9 cellular contexts compared by ENCODE assay signal in genomic region chr18:33232318-33232626, GRCh38.
DNase-seq lines count a peak whose midpoint lies in the region; ATAC-seq and TF ChIP-seq lines count a peak whose summit lies in the region.
"Had no signal": no experiment of that assay in that cellular context is flagged by ENCODE, and none has a peak within 500 bp of the region (broad histone marks: within the 10 kb centered on the region; RNA-seq: fewer than 3 reads in every experiment).

No MANE protein-coding gene starts in this region.

- H2AFZ ChIP-seq in parathyroid adenoma: no peak overlapping the region

- H3K79me2 ChIP-seq in parathyroid adenoma: no peaks in the 10 kb centered on the region

- H3K4me1 ChIP-seq in parathyroid adenoma: no peaks in the 10 kb centered on the region
- H3K4me1 ChIP-seq in endodermal cell (ENCODE audit: control insufficient read depth, insufficient read depth, low read length): no peaks in the 10 kb centered on the region

- H3K4me1 Mint-ChIP-seq in endodermal cell: peaks cover 14% of the 10 kb centered on the region
- H3K4me1 Mint-ChIP-seq in stimulated activated naive B cell treated with anti-CD40 and anti-IgM and Interleukin-4, amounts not matched to agents 10 μg/mL and 1 μg/mL and 100 μg/mL, for 72 hours: no peaks in the 10 kb centered on the region

- H3K9ac ChIP-seq in SK-N-MC (ENCODE audit: insufficient read length): no peak overlapping the region
- H3K9ac ChIP-seq in parathyroid adenoma: no peak overlapping the region
- H3K9ac ChIP-seq in endodermal cell (ENCODE audit: extremely low read depth, low read length, poor library complexity, severe bottlenecking): no peak overlapping the region

- H3K36me3 ChIP-seq in SK-N-MC (ENCODE audit: insufficient read depth, low read length): no peaks in the 10 kb centered on the region
- no peaks in the 10 kb centered on the region for H3K36me3 ChIP-seq in parathyroid adenoma (ENCODE audit: control insufficient read depth, insufficient read depth, low read length)
- H3K36me3 ChIP-seq in endodermal cell (ENCODE audit: control insufficient read depth, insufficient read depth, low read length): no peaks in the 10 kb centered on the region
- H3K36me3 ChIP-seq: cardiac muscle cell had no signal

- H3K36me3 Mint-ChIP-seq in endodermal cell (ENCODE audit: low read depth): no peaks in the 10 kb centered on the region
- H3K36me3 Mint-ChIP-seq in stimulated activated naive B cell treated with anti-CD40 and anti-IgM and Interleukin-4, amounts not matched to agents 10 μg/mL and 1 μg/mL and 100 μg/mL, for 72 hours: no peaks in the 10 kb centered on the region

- H3K9me3 Mint-ChIP-seq in endodermal cell: no peaks in the 10 kb centered on the region
- no peaks in the 10 kb centered on the region for H3K9me3 Mint-ChIP-seq in stimulated activated naive B cell treated with anti-CD40 and anti-IgM and Interleukin-4, amounts not matched to agents 10 μg/mL and 1 μg/mL and 100 μg/mL, for 72 hours
- H3K9me3 Mint-ChIP-seq: T-helper 2 cell treated with Interferon-gamma antibody and Interleukin-4, amounts not matched to agents 5 μg/mL and 100 μg/mL, for 36 hours had no signal

- H3K9me3 ChIP-seq in SK-N-MC (ENCODE audit: low read depth, low read length) (no peaks in the 10 kb centered on the region), parathyroid adenoma (ENCODE audit: control insufficient read depth, low read length) (no peaks in the 10 kb centered on the region), endodermal cell (ENCODE audit: control insufficient read depth, low read length) (no peaks in the 10 kb centered on the region)

- 0 out of 2 replicates have a peak overlapping the region, but pooled peaks have one; percentile 9 for H3K4me3 ChIP-seq in SK-N-MC
- no peak overlapping the region for H3K4me3 ChIP-seq in parathyroid adenoma (ENCODE audit: low read depth, low read length)
- no peak overlapping the region for H3K4me3 ChIP-seq in endodermal cell (ENCODE audit: low read length)
- H3K4me3 ChIP-seq: cardiac muscle cell had no signal

- DNase-seq in SK-N-MC (ENCODE audit: low read depth, low spot score): no peak
- no peak for DNase-seq in stimulated activated CD4-positive, alpha-beta T cell treated with anti-CD3 and anti-CD28 coated beads, Interleukin-4, amount 100 ng/mL, for 1 hour
- DNase-seq in endodermal cell: no peak
- no peak for DNase-seq in stimulated activated naive B cell treated with anti-CD40 and anti-IgM and Interleukin-4, amounts not matched to agents 10 μg/mL and 1 μg/mL and 100 μg/mL, for 72 hours

- no peaks in the 10 kb centered on the region for H3K27me3 ChIP-seq in parathyroid adenoma (ENCODE audit: control insufficient read depth, insufficient read depth, low read length)
- no peaks in the 10 kb centered on the region for H3K27me3 ChIP-seq in endodermal cell (ENCODE audit: control insufficient read depth, insufficient read depth, low read length, poor library complexity, severe bottlenecking)
- H3K27me3 ChIP-seq: cardiac muscle cell had no signal

- TF ChIP-seq CTCF in parathyroid adenoma (IDR thresholded peaks at IDR 0.05) (no peak), endodermal cell (conservative IDR thresholded peaks at IDR 0.05) (no peak)

- no peak overlapping the region for H3K27ac ChIP-seq in SK-N-MC
- H3K27ac ChIP-seq in parathyroid adenoma: no peak overlapping the region
- H3K27ac ChIP-seq in endodermal cell (ENCODE audit: low read depth, low read length): no peak overlapping the region
- H3K27ac ChIP-seq: cardiac muscle cell had no signal

- no peak overlapping the region for H3K4me3 Mint-ChIP-seq in endodermal cell
- H3K4me3 Mint-ChIP-seq in stimulated activated naive B cell treated with anti-CD40 and anti-IgM and Interleukin-4, amounts not matched to agents 10 μg/mL and 1 μg/mL and 100 μg/mL, for 72 hours: no peak overlapping the region
- H3K4me3 Mint-ChIP-seq: T-helper 2 cell treated with Interferon-gamma antibody and Interleukin-4, amounts not matched to agents 5 μg/mL and 100 μg/mL, for 36 hours had no signal

- ATAC-seq in GM19025 (IDR thresholded peaks at IDR 0.05; ENCODE audit: low read depth, unreplicated experiment) (peak; percentile 14), HG02884 (IDR thresholded peaks at IDR 0.05; ENCODE audit: unreplicated experiment) (peak; percentile 17)
- ATAC-seq in stimulated activated naive B cell treated with anti-CD40 and anti-IgM and Interleukin-4, amounts not matched to agents 10 μg/mL and 1 μg/mL and 100 μg/mL, for 72 hours (replicated peaks): no peak

- peak overlapping the region; percentile 18 for H3K4me2 ChIP-seq in parathyroid adenoma (ENCODE audit: low read length)

- H3K27ac Mint-ChIP-seq in endodermal cell: no peak overlapping the region
- no peak overlapping the region for H3K27ac Mint-ChIP-seq in stimulated activated naive B cell treated with anti-CD40 and anti-IgM and Interleukin-4, amounts not matched to agents 10 μg/mL and 1 μg/mL and 100 μg/mL, for 72 hours
- H3K27ac Mint-ChIP-seq: T-helper 2 cell treated with Interferon-gamma antibody and Interleukin-4, amounts not matched to agents 5 μg/mL and 100 μg/mL, for 36 hours had no signal

- H3K27me3 Mint-ChIP-seq in endodermal cell (ENCODE audit: insufficient read depth): no peaks in the 10 kb centered on the region
- H3K27me3 Mint-ChIP-seq in stimulated activated naive B cell treated with anti-CD40 and anti-IgM and Interleukin-4, amounts not matched to agents 10 μg/mL and 1 μg/mL and 100 μg/mL, for 72 hours: peaks cover 0 to 6% of the 10 kb centered on the region in 2 donors

Comparison
In these comparisons a context has a peak if more than half of its experiments do, and no peak if none do; other contexts are left out.
1. ATAC-seq: peak in GM19025 (single experiment) and HG02884 (single experiment); none in stimulated activated naive B cell treated with anti-CD40 and anti-IgM and Interleukin-4, amounts not matched to agents 10 μg/mL and 1 μg/mL and 100 μg/mL, for 72 hours (0 of 2).